In the genomic region with DNA sequence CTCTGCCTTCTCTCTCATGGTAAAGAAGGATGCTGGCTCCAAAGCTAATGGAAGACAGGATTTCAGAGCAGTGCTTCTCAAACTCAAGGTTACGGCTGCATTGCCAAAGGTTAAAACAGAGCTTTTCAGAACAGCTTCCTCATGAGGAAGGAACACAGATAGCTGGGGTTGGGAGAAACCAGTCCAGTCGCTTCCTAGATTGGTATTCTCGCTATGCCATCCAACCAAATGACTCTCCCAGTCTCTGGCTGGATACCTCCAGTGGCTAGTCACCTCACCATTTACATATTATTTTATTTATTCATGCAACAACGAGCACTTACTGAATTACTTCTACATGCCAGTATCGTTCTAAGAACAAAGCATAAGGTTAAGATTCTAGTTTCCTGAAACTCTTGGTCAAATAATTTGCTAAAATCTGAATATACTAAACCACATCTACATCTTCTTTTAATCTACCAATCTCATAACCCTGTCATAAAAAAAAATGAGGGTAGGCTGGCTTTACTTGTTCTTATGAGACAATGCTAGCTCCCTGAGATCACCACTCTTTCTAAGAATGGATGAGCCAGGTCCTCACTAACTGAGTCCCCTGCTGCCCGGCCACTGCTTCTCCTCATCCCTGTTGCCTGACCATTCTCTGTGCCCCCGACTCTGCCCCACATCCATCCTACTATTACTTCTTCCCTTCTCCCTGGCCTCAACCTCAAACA, we compare ENCODE assay signal across 19 cellular contexts. TPM values are rescaled to one million over a fixed set of nuclear protein-coding genes. Genes with fewer than 3 reads are reported as not detected.
DNase-seq lines count a peak whose midpoint lies in the region; ATAC-seq, FAIRE-seq and TF ChIP-seq lines count a peak whose summit lies in the region.
"Had no signal": no experiment of that assay in that cellular context is flagged by ENCODE, and none has a peak within 500 bp of the region (broad histone marks: within the 10 kb centered on the region; RNA-seq: fewer than 3 reads in every experiment).

No MANE protein-coding gene starts in this region.

- CTCF ChIA-PET in MCF 10A (lab: Yijun Ruan, JAX): interaction anchor here (0.5 to 2.0 kb wide), 8 partner anchors 11 to 330 kb away, joined by 3 to 8 read pairs (median 4); no protein-coding TSS in a partner anchor

- H3F3A ChIP-seq in MM.1S (ENCODE audit: insufficient read depth, low read length): peaks cover 21% of the 10 kb centered on the region

- peak overlapping the region; percentile 87 for H3K27ac Mint-ChIP-seq in MCF 10A (ENCODE audit: low read depth, unreplicated experiment)
- H3K27ac Mint-ChIP-seq: stimulated activated naive CD8-positive, alpha-beta T cell treated with anti-CD3 and anti-CD28 coated beads, Interleukin-15, Interleukin-2, amounts not matched to agents 100 ng/mL and 50 ng/mL, for 24 hours had no signal

- no peak for FAIRE-seq in RCC 7860 (lab: Jason Lieb, UNC)
- FAIRE-seq: GM12891, HTR-8/SVneo, kidney, pancreas had no signal

- H3K36me3 ChIP-seq in right atrium auricular region (peaks cover 46% of the 10 kb centered on the region), MM.1S (replicated peaks; ENCODE audit: insufficient read depth, low read length) (peaks cover 4% of the 10 kb centered on the region)

- H3K9me3 ChIP-seq in right atrium auricular region (no peaks in the 10 kb centered on the region), MM.1S (replicated peaks; ENCODE audit: insufficient read depth, low read length) (no peaks in the 10 kb centered on the region)
- H3K9me3 ChIP-seq: ascending aorta, Caco-2, mucosa of descending colon, pancreas had no signal

- TF ChIP-seq CTCF in MCF 10A (IDR thresholded peaks at IDR 0.05; ENCODE audit: unreplicated experiment): no peak
- no peak for TF ChIP-seq CTCF in right atrium auricular region (IDR thresholded peaks at IDR 0.05)
- TF ChIP-seq CTCF in MM.1S (IDR thresholded peaks at IDR 0.05; ENCODE audit: low read length): no peak

- no peaks in the 10 kb centered on the region for H3K79me2 ChIP-seq in MM.1S (ENCODE audit: low read length)

- H3K27me3 ChIP-seq in right atrium auricular region: no peaks in the 10 kb centered on the region
- no peaks in the 10 kb centered on the region for H3K27me3 ChIP-seq in MM.1S (replicated peaks; ENCODE audit: insufficient read depth, low read length)
- H3K27me3 ChIP-seq: ascending aorta, pancreas had no signal

- no peaks in the 10 kb centered on the region for H3K9me3 Mint-ChIP-seq in MCF 10A (ENCODE audit: unreplicated experiment)
- H3K9me3 Mint-ChIP-seq: stimulated activated naive CD8-positive, alpha-beta T cell treated with anti-CD3 and anti-CD28 coated beads, Interleukin-15, Interleukin-2, amounts not matched to agents 100 ng/mL and 50 ng/mL, for 24 hours had no signal

- H3K4me2 ChIP-seq in MM.1S (ENCODE audit: low read depth, low read length): no peak overlapping the region

- ATAC-seq in GM18517 (IDR thresholded peaks at IDR 0.05; ENCODE audit: unreplicated experiment): no peak
- ATAC-seq: mucosa of descending colon, pancreas had no signal

- no peak overlapping the region for H2AFZ ChIP-seq in MM.1S (ENCODE audit: low read length)

- H3K4me1 Mint-ChIP-seq in MCF 10A (ENCODE audit: insufficient read depth, unreplicated experiment): peaks cover 29% of the 10 kb centered on the region

- H3K9me2 ChIP-seq in MM.1S (replicated peaks; ENCODE audit: insufficient read depth, low read length): no peaks in the 10 kb centered on the region

- BruUV-seq in MCF 10A (replicated peaks; lab: Mats Ljungman, UMichigan): no TSS peak

- intact Hi-C loops in MCF 10A (cut with micrococcal nuclease): no loop called here

- no peaks in the 10 kb centered on the region for H3K27me3 Mint-ChIP-seq in MCF 10A (ENCODE audit: insufficient read depth, unreplicated experiment)
- H3K27me3 Mint-ChIP-seq: stimulated activated naive CD8-positive, alpha-beta T cell treated with anti-CD3 and anti-CD28 coated beads, Interleukin-15, Interleukin-2, amounts not matched to agents 100 ng/mL and 50 ng/mL, for 24 hours had no signal

- H3K4me1 ChIP-seq in right atrium auricular region (peaks cover 0 to 25% of the 10 kb centered on the region in 2 donors), MM.1S (ENCODE audit: low read length) (peaks cover 23% of the 10 kb centered on the region)
- H3K4me1 ChIP-seq: Caco-2, pancreas had no signal

- H4K20me1 ChIP-seq in MM.1S (ENCODE audit: insufficient read depth, low read length): no peaks in the 10 kb centered on the region

- H3K4me3 ChIP-seq in right atrium auricular region: peak overlapping the region in 1 of 2 donors; percentile 10
- no peak overlapping the region for H3K4me3 ChIP-seq in skin epidermis
- no peak overlapping the region for H3K4me3 ChIP-seq in MM.1S (ENCODE audit: low read length)
- H3K4me3 ChIP-seq: ascending aorta, mucosa of descending colon, pancreas had no signal

- DNase-seq in HPDE6-E6E7 (ENCODE audit: extremely low spot score): peak; percentile 60
- no peak for DNase-seq in MCF 10A (ENCODE audit: unreplicated experiment)
- DNase-seq in right atrium auricular region (ENCODE audit: low spot score): no peak
- no peak for DNase-seq in RCC 7860 (ENCODE audit: low spot score)
- no peak for DNase-seq in MM.1S
- no peak for DNase-seq in hypothalamus (lab: John Stamatoyannopoulos, UW)
- DNase-seq: Caco-2, dermis blood vessel endothelial cell, kidney, mucosa of descending colon, NCI-H1694, pancreas, SHP77 treated with DMSO at 0.1 percent for 48 hours had no signal

- POLR2A ChIA-PET in MCF 10A (lab: Yijun Ruan, JAX): interaction anchor here (0.6 to 4.0 kb wide), 20 partner anchors 10 to 712 kb away, joined by 3 to 30 read pairs (median 4); a partner anchor contains a TSS

- H3K4me3 Mint-ChIP-seq in MCF 10A (ENCODE audit: unreplicated experiment): peak overlapping the region; percentile 5
- H3K4me3 Mint-ChIP-seq: stimulated activated naive CD8-positive, alpha-beta T cell treated with anti-CD3 and anti-CD28 coated beads, Interleukin-15, Interleukin-2, amounts not matched to agents 100 ng/mL and 50 ng/mL, for 24 hours had no signal

- H3K27ac ChIP-seq in right atrium auricular region (peak overlapping the region; percentile 58 to 71), skin epidermis (peak overlapping the region in 20 of 21 experiments; percentile 37 to 87 (median 61)), MM.1S (ENCODE audit: low read length) (no peak overlapping the region)
- H3K27ac ChIP-seq: pancreas had no signal

- H3K36me3 Mint-ChIP-seq in MCF 10A (ENCODE audit: insufficient read depth, unreplicated experiment): peaks cover 98% of the 10 kb centered on the region

- no peak overlapping the region for H3K9ac ChIP-seq in MM.1S (ENCODE audit: low read length)

RNA-seq across cellular contexts. Expression of a gene that starts 20.4 kb away (rescaled TPM):
- 97.4 and 108 TPM in 2 replicates for total RNA-seq in MCF 10A (2022)
- 10 to 100 TPM; 32.7 to 33.8 TPM for total RNA-seq in right atrium auricular region

RNA-seq across cellular contexts. Expression of a gene that starts 27.1 kb away (rescaled TPM):
- total RNA-seq in MCF 10A (2022) (3.0 and 5.7 TPM in 2 replicates), right atrium auricular region (1 to 10 TPM; 6.5 to 8.0 TPM)
